Comparison of ENCODE assay signal across 8 cellular contexts in the genomic region with DNA sequence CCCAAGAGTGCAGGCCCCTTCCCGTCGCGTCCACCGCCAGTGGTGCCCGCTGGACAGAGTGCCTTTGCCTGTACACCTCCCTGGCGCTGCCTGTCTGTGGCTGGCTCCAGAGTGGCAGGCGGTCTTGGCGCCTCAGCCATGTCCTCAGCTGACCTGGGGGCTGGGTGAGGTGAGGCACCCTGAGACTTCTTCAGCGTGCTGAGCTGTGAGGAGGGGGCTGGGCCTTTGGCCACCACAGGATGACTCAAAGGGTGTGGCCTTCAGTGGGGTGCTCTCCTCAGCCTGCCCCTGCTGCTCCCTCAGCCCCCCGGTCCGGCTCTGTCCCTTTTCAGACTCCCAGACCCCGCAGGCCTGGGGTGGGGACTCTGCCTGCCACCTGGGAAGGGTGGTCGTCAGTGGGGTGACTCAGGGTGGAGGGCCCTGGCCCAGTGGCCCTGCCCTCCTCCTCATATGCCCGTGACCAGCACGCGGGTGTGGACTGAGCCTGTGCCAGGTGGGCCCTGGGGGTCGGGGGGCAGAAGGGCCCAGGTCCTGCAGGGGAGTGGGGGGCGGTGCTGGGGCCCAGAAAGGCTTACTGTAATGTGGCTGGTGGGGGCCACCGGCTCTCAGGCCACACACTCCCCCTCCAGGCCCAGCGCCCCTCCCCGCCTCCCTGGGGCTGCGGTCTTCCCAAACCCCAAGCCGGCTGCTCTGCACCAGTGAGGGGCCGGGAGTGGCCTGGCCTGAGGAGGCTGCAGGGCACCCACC. TPM values are rescaled to one million over a fixed set of nuclear protein-coding genes. Genes with fewer than 3 reads are reported as not detected.
DNase-seq lines count a peak whose midpoint lies in the region; ATAC-seq and TF ChIP-seq lines count a peak whose summit lies in the region.

No MANE protein-coding gene starts in this region.

- TF ChIP-seq POLR2A in GM18951 (IDR thresholded peaks at IDR 0.05; ENCODE audit: extremely low read depth, insufficient read depth, insufficient read length) = peak; percentile 17

- peaks cover 28% of the 10 kb centered on the region for H3K4me1 Mint-ChIP-seq in chondrocyte (ENCODE audit: low read depth)

- peak overlapping the region; percentile 76 for H3K27ac ChIP-seq in RWPE2 (ENCODE audit: poor library complexity, severe bottlenecking)

- in situ Hi-C loops in GM18951 (cut with MboI; ENCODE audit: low sequenced_read_pairs, unreplicated experiment) = loop anchor here (5.0 to 25.0 kb wide), 2 partner anchors 98 to 278 kb away; a partner anchor contains a TSS

- H3K4me3 ChIP-seq in RWPE2 (ENCODE audit: severe bottlenecking) (peak overlapping the region; percentile 29), mucosa of descending colon (no peak overlapping the region)

- intact Hi-C loops in mucosa of descending colon (cut with DNase I, micrococcal nuclease) = no loop called here

- H3K36me3 Mint-ChIP-seq in chondrocyte (ENCODE audit: low read depth) = no peaks in the 10 kb centered on the region

- no peaks in the 10 kb centered on the region for H3K27me3 Mint-ChIP-seq in chondrocyte (ENCODE audit: low read depth)

- TF ChIP-seq CTCF in RWPE2 (IDR thresholded peaks at IDR 0.05; ENCODE audit: poor library complexity, severe bottlenecking) (no peak), mucosa of descending colon (IDR thresholded peaks at IDR 0.05) (no peak), chondrocyte (IDR thresholded peaks at IDR 0.05) (no peak)

- no peak for DNase-seq in RWPE2 (ENCODE audit: low spot score)
- peak; percentile 47 for DNase-seq in dermis blood vessel endothelial cell
- DNase-seq in mucosa of descending colon = peak; percentile 62 to 85 (median 68)
- DNase-seq in chondrocyte (ENCODE audit: low spot score) = no peak

- no peak overlapping the region for H3K4me3 Mint-ChIP-seq in chondrocyte (ENCODE audit: unreplicated experiment)

- H3K36me3 ChIP-seq in RWPE2 (ENCODE audit: low read depth) (no peaks in the 10 kb centered on the region), mucosa of descending colon (ENCODE audit: low read depth) (no peaks in the 10 kb centered on the region)

- H3K27ac Mint-ChIP-seq in chondrocyte (ENCODE audit: unreplicated experiment) = no peak overlapping the region

- ATAC-seq in RWPE2 (ENCODE audit: low read depth) (peak; percentile 24), mucosa of descending colon (peak; percentile 6), HG02840 (IDR thresholded peaks at IDR 0.05; ENCODE audit: low FRiP score, unreplicated experiment) (no peak), HG03025 (IDR thresholded peaks at IDR 0.05; ENCODE audit: low FRiP score, unreplicated experiment) (no peak), HG02571 (IDR thresholded peaks at IDR 0.05; ENCODE audit: unreplicated experiment) (no peak)

- peaks cover 12% of the 10 kb centered on the region for H3K4me1 ChIP-seq in RWPE2 (ENCODE audit: insufficient read depth, poor library complexity, severe bottlenecking)
- H3K4me1 ChIP-seq in mucosa of descending colon (ENCODE audit: low read depth) = peaks cover 45% of the 10 kb centered on the region

- no peaks in the 10 kb centered on the region for H3K27me3 ChIP-seq in RWPE2 (ENCODE audit: insufficient read depth, poor library complexity, severe bottlenecking)

- no peaks in the 10 kb centered on the region for H3K9me3 Mint-ChIP-seq in chondrocyte (ENCODE audit: low read depth)

- H3K9me3 ChIP-seq in RWPE2 (ENCODE audit: severe bottlenecking) (no peaks in the 10 kb centered on the region), mucosa of descending colon (no peaks in the 10 kb centered on the region)

RNA-seq across cellular contexts. Expression of a gene that starts 15.9 kb away (rescaled TPM):
- 77.4 and 123 TPM in 2 replicates for total RNA-seq in dermis blood vessel endothelial cell
- 10 to 100 TPM; 27.6 to 57.6 (median 32.2) TPM for total RNA-seq in mucosa of descending colon
- total RNA-seq in chondrocyte = 44.3 to 117 TPM (median 49.9 TPM) in 3 replicates

RNA-seq across cellular contexts. Expression of a gene that starts 16.1 kb away (rescaled TPM):
- total RNA-seq in dermis blood vessel endothelial cell = 14.6 and 24.7 TPM in 2 replicates
- 10 to 100 TPM; 21.7 to 28.7 (median 25.5) TPM for total RNA-seq in mucosa of descending colon
- 18.7 to 27.3 TPM (median 20.6 TPM) in 3 replicates for total RNA-seq in chondrocyte

RNA-seq across cellular contexts. Expression of a gene that starts 26.3 kb away (rescaled TPM):
- total RNA-seq in dermis blood vessel endothelial cell = 463 and 464 TPM in 2 replicates
- total RNA-seq in mucosa of descending colon = 100 to 1,000 TPM in 1 of 3 donors, 10 to 100 TPM in 2; 56.4 to 106 (median 58.7) TPM
- total RNA-seq in chondrocyte = 12.0 to 18.2 TPM (median 16.8 TPM) in 3 replicates

Comparison
In these comparisons a context has a peak if more than half of its experiments do, and no peak if none do; other contexts are left out.
1. ATAC-seq: peak in RWPE2 (single experiment) and mucosa of descending colon (single experiment); none in HG02840 (single experiment), HG03025 (single experiment) and HG02571 (single experiment).
2. DNase-seq: peak in dermis blood vessel endothelial cell (single experiment) and mucosa of descending colon (3 of 3); none in RWPE2 (single experiment) and chondrocyte (single experiment).